2 cellular contexts compared by ENCODE assay signal in the genomic region with DNA sequence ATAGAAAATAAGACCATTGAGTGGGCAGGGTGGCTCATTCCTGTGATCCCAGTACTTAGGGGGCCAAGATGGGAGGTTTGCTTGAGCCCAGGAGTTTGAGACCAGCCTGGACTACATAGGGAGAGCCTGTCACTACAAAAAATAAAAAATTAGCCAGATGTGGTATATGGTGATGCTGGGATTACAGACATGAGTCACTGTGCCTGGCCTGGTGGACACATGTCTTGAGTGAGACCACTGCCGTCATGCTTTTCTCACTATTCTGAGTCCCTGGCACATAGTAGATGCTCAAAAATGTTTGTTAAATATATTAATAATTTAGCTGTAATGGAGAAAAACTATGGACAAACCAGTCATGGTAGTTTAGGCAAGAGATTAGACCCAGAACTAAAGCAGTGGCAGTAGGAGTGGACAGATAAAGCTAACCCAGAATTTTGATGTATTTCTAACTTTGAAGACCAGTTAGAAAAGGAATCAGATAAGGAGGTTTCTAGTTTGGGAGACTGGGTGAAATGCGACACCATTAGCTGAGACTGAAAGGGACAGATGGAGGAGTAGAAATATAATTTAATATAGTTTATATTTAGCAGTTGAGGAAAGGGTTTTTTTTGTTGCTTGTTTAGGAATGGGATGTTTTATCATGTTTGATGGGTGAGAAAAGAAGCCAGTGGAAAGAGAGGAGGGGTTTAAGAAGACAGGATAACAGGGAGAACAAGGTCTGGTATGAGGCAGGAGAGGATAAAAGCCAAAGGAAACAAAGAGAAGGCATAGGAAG.
TF ChIP-seq lines count a peak whose summit lies in the region.

No MANE protein-coding gene starts in this region.

TF ChIP-seq in GM23338, 12 proteins besides CTCF, POLR2A, EP300 and RAD21 (continued from another document):
- TF ChIP-seq, protein P1, sequence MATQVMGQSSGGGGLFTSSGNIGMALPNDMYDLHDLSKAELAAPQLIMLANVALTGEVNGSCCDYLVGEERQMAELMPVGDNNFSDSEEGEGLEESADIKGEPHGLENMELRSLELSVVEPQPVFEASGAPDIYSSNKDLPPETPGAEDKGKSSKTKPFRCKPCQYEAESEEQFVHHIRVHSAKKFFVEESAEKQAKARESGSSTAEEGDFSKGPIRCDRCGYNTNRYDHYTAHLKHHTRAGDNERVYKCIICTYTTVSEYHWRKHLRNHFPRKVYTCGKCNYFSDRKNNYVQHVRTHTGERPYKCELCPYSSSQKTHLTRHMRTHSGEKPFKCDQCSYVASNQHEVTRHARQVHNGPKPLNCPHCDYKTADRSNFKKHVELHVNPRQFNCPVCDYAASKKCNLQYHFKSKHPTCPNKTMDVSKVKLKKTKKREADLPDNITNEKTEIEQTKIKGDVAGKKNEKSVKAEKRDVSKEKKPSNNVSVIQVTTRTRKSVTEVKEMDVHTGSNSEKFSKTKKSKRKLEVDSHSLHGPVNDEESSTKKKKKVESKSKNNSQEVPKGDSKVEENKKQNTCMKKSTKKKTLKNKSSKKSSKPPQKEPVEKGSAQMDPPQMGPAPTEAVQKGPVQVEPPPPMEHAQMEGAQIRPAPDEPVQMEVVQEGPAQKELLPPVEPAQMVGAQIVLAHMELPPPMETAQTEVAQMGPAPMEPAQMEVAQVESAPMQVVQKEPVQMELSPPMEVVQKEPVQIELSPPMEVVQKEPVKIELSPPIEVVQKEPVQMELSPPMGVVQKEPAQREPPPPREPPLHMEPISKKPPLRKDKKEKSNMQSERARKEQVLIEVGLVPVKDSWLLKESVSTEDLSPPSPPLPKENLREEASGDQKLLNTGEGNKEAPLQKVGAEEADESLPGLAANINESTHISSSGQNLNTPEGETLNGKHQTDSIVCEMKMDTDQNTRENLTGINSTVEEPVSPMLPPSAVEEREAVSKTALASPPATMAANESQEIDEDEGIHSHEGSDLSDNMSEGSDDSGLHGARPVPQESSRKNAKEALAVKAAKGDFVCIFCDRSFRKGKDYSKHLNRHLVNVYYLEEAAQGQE (IDR thresholded peaks at IDR 0.05; ENCODE audit: unreplicated experiment) = no peak
- no peak for TF ChIP-seq EZH2 (IDR thresholded peaks at IDR 0.05; ENCODE audit: low read depth, unreplicated experiment)
- no peak for TF ChIP-seq POLR2AphosphoS5 (IDR thresholded peaks at IDR 0.05; ENCODE audit: low read depth)
- TF ChIP-seq STAT1 (IDR thresholded peaks at IDR 0.05; ENCODE audit: unreplicated experiment) = no peak
- no peak for TF ChIP-seq JUNB (IDR thresholded peaks at IDR 0.05; ENCODE audit: unreplicated experiment)

TF ChIP-seq in HEK293T, 16 proteins besides CTCF, POLR2A, EP300 and RAD21 (continued from another document):
- TF ChIP-seq, protein P2, sequence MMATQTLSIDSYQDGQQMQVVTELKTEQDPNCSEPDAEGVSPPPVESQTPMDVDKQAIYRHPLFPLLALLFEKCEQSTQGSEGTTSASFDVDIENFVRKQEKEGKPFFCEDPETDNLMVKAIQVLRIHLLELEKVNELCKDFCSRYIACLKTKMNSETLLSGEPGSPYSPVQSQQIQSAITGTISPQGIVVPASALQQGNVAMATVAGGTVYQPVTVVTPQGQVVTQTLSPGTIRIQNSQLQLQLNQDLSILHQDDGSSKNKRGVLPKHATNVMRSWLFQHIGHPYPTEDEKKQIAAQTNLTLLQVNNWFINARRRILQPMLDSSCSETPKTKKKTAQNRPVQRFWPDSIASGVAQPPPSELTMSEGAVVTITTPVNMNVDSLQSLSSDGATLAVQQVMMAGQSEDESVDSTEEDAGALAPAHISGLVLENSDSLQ (IDR thresholded peaks at IDR 0.05) = no peak
- TF ChIP-seq SUZ12 (IDR thresholded peaks at IDR 0.05) (no peak), ARNT (IDR thresholded peaks at IDR 0.05) (no peak), SP1 (IDR thresholded peaks at IDR 0.05) (no peak), HDGF (IDR thresholded peaks at IDR 0.05; ENCODE audit: borderline replicate concordance) (no peak), NFRKB (IDR thresholded peaks at IDR 0.05) (no peak), FOXK2 (IDR thresholded peaks at IDR 0.05) (no peak), ELF4 (IDR thresholded peaks at IDR 0.05) (no peak), L3MBTL2 (conservative IDR thresholded peaks at IDR 0.05) (no peak), ZNF384 (IDR thresholded peaks at IDR 0.05) (no peak), TARDBP (IDR thresholded peaks at IDR 0.05) (no peak), LEF1 (IDR thresholded peaks at IDR 0.05; ENCODE audit: borderline replicate concordance) (no peak), FOXA1 (IDR thresholded peaks at IDR 0.05) (no peak)
